1 cellular context compared by ENCODE assay signal in genomic region chr2:181876614-181877063, GRCh38.
TF ChIP-seq lines count a peak whose summit lies in the region.

No MANE protein-coding gene starts in this region.

TF ChIP-seq in HEK293, 187 proteins besides CTCF, POLR2A, EP300 and RAD21 (continued from another document):
- TF ChIP-seq, protein P1, sequence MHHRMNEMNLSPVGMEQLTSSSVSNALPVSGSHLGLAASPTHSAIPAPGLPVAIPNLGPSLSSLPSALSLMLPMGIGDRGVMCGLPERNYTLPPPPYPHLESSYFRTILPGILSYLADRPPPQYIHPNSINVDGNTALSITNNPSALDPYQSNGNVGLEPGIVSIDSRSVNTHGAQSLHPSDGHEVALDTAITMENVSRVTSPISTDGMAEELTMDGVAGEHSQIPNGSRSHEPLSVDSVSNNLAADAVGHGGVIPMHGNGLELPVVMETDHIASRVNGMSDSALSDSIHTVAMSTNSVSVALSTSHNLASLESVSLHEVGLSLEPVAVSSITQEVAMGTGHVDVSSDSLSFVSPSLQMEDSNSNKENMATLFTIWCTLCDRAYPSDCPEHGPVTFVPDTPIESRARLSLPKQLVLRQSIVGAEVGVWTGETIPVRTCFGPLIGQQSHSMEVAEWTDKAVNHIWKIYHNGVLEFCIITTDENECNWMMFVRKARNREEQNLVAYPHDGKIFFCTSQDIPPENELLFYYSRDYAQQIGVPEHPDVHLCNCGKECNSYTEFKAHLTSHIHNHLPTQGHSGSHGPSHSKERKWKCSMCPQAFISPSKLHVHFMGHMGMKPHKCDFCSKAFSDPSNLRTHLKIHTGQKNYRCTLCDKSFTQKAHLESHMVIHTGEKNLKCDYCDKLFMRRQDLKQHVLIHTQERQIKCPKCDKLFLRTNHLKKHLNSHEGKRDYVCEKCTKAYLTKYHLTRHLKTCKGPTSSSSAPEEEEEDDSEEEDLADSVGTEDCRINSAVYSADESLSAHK (tag by site-specific recombination; IDR thresholded peaks at IDR 0.05): no peak
- TF ChIP-seq ZNF423 (tag by site-specific recombination; IDR thresholded peaks at IDR 0.05): no peak
- no peak for TF ChIP-seq ZNF658 (tag by site-specific recombination; IDR thresholded peaks at IDR 0.05)
- TF ChIP-seq ZNF394 (tag by site-specific recombination; IDR thresholded peaks at IDR 0.05; ENCODE audit: borderline replicate concordance): no peak
- TF ChIP-seq ZNF830 (tag by site-specific recombination; IDR thresholded peaks at IDR 0.05; ENCODE audit: low read depth): no peak
- no peak for TF ChIP-seq ZNF112 (tag by site-specific recombination; IDR thresholded peaks at IDR 0.05)
- peak; percentile 89 for TF ChIP-seq KLF1 (tag by site-specific recombination; IDR thresholded peaks at IDR 0.05)
- no peak for TF ChIP-seq ZNF837 (tag by site-specific recombination; IDR thresholded peaks at IDR 0.05)
- TF ChIP-seq OSR2 (tag by site-specific recombination; IDR thresholded peaks at IDR 0.05): no peak
- peak; percentile 38 for TF ChIP-seq SETDB1 (IDR thresholded peaks at IDR 0.05; ENCODE audit: insufficient read length, low read length)
TF ChIP-seq in HEK293: peak in this region for 3.
